ENCODE assay signal across 7 cellular contexts in genomic region chr15:83107841-83108181, GRCh38. TPM values are rescaled to one million over a fixed set of nuclear protein-coding genes. Genes with fewer than 3 reads are reported as not detected.
DNase-seq lines count a peak whose midpoint lies in the region; ATAC-seq lines count a peak whose summit lies in the region.

No MANE protein-coding gene starts in this region.

- ATAC-seq in HG02642 (IDR thresholded peaks at IDR 0.05; ENCODE audit: poor library complexity, unreplicated experiment) (peak; percentile 26), HG02981 (IDR thresholded peaks at IDR 0.05; ENCODE audit: unreplicated experiment) (no peak)

- H3K36me3 ChIP-seq in iPS-18a (ENCODE audit: control insufficient read depth, low read depth, low read length) (no peaks in the 10 kb centered on the region), subcutaneous abdominal adipose tissue (ENCODE audit: control insufficient read depth in 5 of 5, insufficient read depth in 5 of 5, low read length in 5 of 5) (no peaks in the 10 kb centered on the region)

- no peak overlapping the region for H3K27ac ChIP-seq in iPS-18a (ENCODE audit: low read length)
- H3K27ac ChIP-seq in subcutaneous abdominal adipose tissue (ENCODE audit: low read depth, low read length) = no peak overlapping the region

- H3K27me3 ChIP-seq in iPS-18a (ENCODE audit: control insufficient read depth, insufficient read depth, low read length) (peaks cover 43% of the 10 kb centered on the region), subcutaneous abdominal adipose tissue (ENCODE audit: control insufficient read depth in 5 of 5, insufficient read depth in 4 of 5, low read length in 5 of 5) (peaks cover 16 to 22% (median 16%) of the 10 kb centered on the region in 5 donors)

- intact Hi-C loops in activated T-helper 1 cell treated with anti-CD3 and anti-CD28 coated beads, Interleukin-12 subunit alpha, Interleukin-12 subunit beta, Interleukin-2, Interleukin-4 antibody, amounts not matched to agents 30 ng/mL and 10 ng/mL and 1 ng/mL, durations not matched to agents 14 hours and 24 hours and 36 hours (cut with micrococcal nuclease) = loop anchor here (1.0 to 2.0 kb wide), 5 partner anchors 41 to 101 kb away; partner anchors contain the start of genes BTBD1 and C15orf40

- peak overlapping the region; percentile 94 for H3K4me3 Mint-ChIP-seq in activated T-helper 1 cell treated with anti-CD3 and anti-CD28 coated beads, Interleukin-12 subunit alpha, Interleukin-12 subunit beta, Interleukin-2, Interleukin-4 antibody, amounts not matched to agents 30 ng/mL and 10 ng/mL and 1 ng/mL, durations not matched to agents 14 hours and 24 hours and 36 hours

- H3K9me3 ChIP-seq in iPS-18a (ENCODE audit: control insufficient read depth, low read depth, low read length) = no peaks in the 10 kb centered on the region
- no peaks in the 10 kb centered on the region for H3K9me3 ChIP-seq in subcutaneous abdominal adipose tissue (ENCODE audit: control insufficient read depth in 5 of 5, low read length in 5 of 5)

- peaks cover 12% of the 10 kb centered on the region for H3K36me3 Mint-ChIP-seq in activated T-helper 1 cell treated with anti-CD3 and anti-CD28 coated beads, Interleukin-12 subunit alpha, Interleukin-12 subunit beta, Interleukin-2, Interleukin-4 antibody, amounts not matched to agents 30 ng/mL and 10 ng/mL and 1 ng/mL, durations not matched to agents 14 hours and 24 hours and 36 hours (ENCODE audit: low read depth)

- no peaks in the 10 kb centered on the region for H3K9me3 Mint-ChIP-seq in activated T-helper 1 cell treated with anti-CD3 and anti-CD28 coated beads, Interleukin-12 subunit alpha, Interleukin-12 subunit beta, Interleukin-2, Interleukin-4 antibody, amounts not matched to agents 30 ng/mL and 10 ng/mL and 1 ng/mL, durations not matched to agents 14 hours and 24 hours and 36 hours

- H3K27me3 Mint-ChIP-seq in activated T-helper 1 cell treated with anti-CD3 and anti-CD28 coated beads, Interleukin-12 subunit alpha, Interleukin-12 subunit beta, Interleukin-2, Interleukin-4 antibody, amounts not matched to agents 30 ng/mL and 10 ng/mL and 1 ng/mL, durations not matched to agents 14 hours and 24 hours and 36 hours (ENCODE audit: insufficient read depth) = peaks cover 11% of the 10 kb centered on the region

- H3K27ac Mint-ChIP-seq in activated T-helper 1 cell treated with anti-CD3 and anti-CD28 coated beads, Interleukin-12 subunit alpha, Interleukin-12 subunit beta, Interleukin-2, Interleukin-4 antibody, amounts not matched to agents 30 ng/mL and 10 ng/mL and 1 ng/mL, durations not matched to agents 14 hours and 24 hours and 36 hours = peak overlapping the region; percentile 86

- DNase-seq in activated T-helper 1 cell treated with anti-CD3 and anti-CD28 coated beads, Interleukin-12 subunit alpha, Interleukin-12 subunit beta, Interleukin-2, Interleukin-4 antibody, amounts not matched to agents 30 ng/mL and 10 ng/mL and 1 ng/mL, durations not matched to agents 14 hours and 24 hours and 36 hours (ENCODE audit: low spot score) = no peak
- no peak for DNase-seq in NCI-H510A (lab: John Stamatoyannopoulos, UW)
- no peak for DNase-seq in stimulated activated CD4-positive, alpha-beta T cell treated with anti-CD3 and anti-CD28 coated beads, Interleukin-15, amount 100 ng/mL, for 24 hours

- H3K4me1 ChIP-seq in iPS-18a (ENCODE audit: control insufficient read depth, low read depth, low read length) = no peaks in the 10 kb centered on the region
- peaks cover 0 to 46% (median 33%) of the 10 kb centered on the region in 5 donors for H3K4me1 ChIP-seq in subcutaneous abdominal adipose tissue (ENCODE audit: control insufficient read depth in 5 of 5, insufficient read depth in 5 of 5, low read length in 5 of 5)

- peaks cover 44% of the 10 kb centered on the region for H3K4me1 Mint-ChIP-seq in activated T-helper 1 cell treated with anti-CD3 and anti-CD28 coated beads, Interleukin-12 subunit alpha, Interleukin-12 subunit beta, Interleukin-2, Interleukin-4 antibody, amounts not matched to agents 30 ng/mL and 10 ng/mL and 1 ng/mL, durations not matched to agents 14 hours and 24 hours and 36 hours (ENCODE audit: low read depth)

- peak overlapping the region; percentile 46 for H3K4me3 ChIP-seq in iPS-18a (ENCODE audit: low read length)
- H3K4me3 ChIP-seq in subcutaneous abdominal adipose tissue (ENCODE audit: low read depth in 1 of 5, low read length in 5 of 5) = peak overlapping the region; percentile 52 to 69 (median 66)

- H3K9ac ChIP-seq in iPS-18a (ENCODE audit: low read length) = no peak overlapping the region
- peak overlapping the region in 3 of 5 donors; percentile 33 to 68 (median 64) for H3K9ac ChIP-seq in subcutaneous abdominal adipose tissue (ENCODE audit: low read length in 5 of 5)

RNA-seq across cellular contexts. Expression of gene TM6SF1, which starts 0.4 kb away (rescaled TPM):
- 4.5 and 5.2 TPM in 2 replicates for total RNA-seq in activated T-helper 1 cell treated with anti-CD3 and anti-CD28 coated beads, Interleukin-12 subunit alpha, Interleukin-12 subunit beta, Interleukin-2, Interleukin-4 antibody, amounts not matched to agents 30 ng/mL and 10 ng/mL and 1 ng/mL, durations not matched to agents 14 hours and 24 hours and 36 hours

RNA-seq across cellular contexts. Expression of gene BTBD1, which starts 40.8 kb away (rescaled TPM):
- 61.7 and 61.8 TPM in 2 replicates for total RNA-seq in activated T-helper 1 cell treated with anti-CD3 and anti-CD28 coated beads, Interleukin-12 subunit alpha, Interleukin-12 subunit beta, Interleukin-2, Interleukin-4 antibody, amounts not matched to agents 30 ng/mL and 10 ng/mL and 1 ng/mL, durations not matched to agents 14 hours and 24 hours and 36 hours
